In the genomic region with DNA sequence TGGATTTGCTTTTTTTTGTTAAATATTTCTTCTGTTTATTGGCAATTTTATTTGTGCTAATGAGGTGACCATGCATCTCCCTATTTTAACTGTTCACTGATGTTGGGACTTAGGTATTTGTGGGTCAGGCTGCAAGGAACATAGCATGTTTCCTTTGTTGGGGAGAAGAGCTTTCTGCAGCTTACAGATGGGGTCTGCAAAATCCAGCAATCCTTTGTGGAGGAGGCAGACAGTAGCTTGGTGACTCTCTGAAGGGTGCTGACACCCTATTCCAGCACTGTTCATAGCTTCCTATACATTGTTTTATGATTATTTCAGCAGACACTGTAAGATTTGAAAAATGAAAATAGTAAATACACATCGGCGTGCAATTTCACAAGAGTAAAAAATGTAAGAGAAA, we compare ENCODE assay signal across 21 cellular contexts.
"Had no signal": no experiment of that assay in that cellular context is flagged by ENCODE, and none has a peak within 500 bp of the region (broad histone marks: within the 10 kb centered on the region; RNA-seq: fewer than 3 reads in every experiment).

No MANE protein-coding gene starts in this region.

- H3K27me3 Mint-ChIP-seq: stimulated activated memory B cell treated with anti-CD40 and anti-IgM and Interleukin-4, amounts not matched to agents 10 μg/mL and 1 μg/mL and 100 μg/mL, for 72 hours; stimulated activated naive CD8-positive, alpha-beta T cell treated with anti-CD3 and anti-CD28 coated beads, Interleukin-15, Interleukin-2, amounts not matched to agents 100 ng/mL and 50 ng/mL, for 24 hours had no signal

- H3K79me2 ChIP-seq: hepatocyte had no signal

- ATAC-seq: natural killer cell; psoas muscle; sciatic nerve; stimulated activated memory B cell treated with anti-CD40 and anti-IgM and Interleukin-4, amounts not matched to agents 10 μg/mL and 1 μg/mL and 100 μg/mL, for 72 hours; upper lobe of right lung had no signal

- H3K9me3 ChIP-seq: colonic mucosa, neutrophil, psoas muscle, spleen, tibial artery, upper lobe of right lung, vagina had no signal

- H3K27ac Mint-ChIP-seq: mesothelial cell of epicardium; natural killer cell; stimulated activated memory B cell treated with anti-CD40 and anti-IgM and Interleukin-4, amounts not matched to agents 10 μg/mL and 1 μg/mL and 100 μg/mL, for 72 hours; stimulated activated naive CD8-positive, alpha-beta T cell treated with anti-CD3 and anti-CD28 coated beads, Interleukin-15, Interleukin-2, amounts not matched to agents 100 ng/mL and 50 ng/mL, for 24 hours had no signal

- H3K4me3 Mint-ChIP-seq: mesothelial cell of epicardium; natural killer cell; stimulated activated memory B cell treated with anti-CD40 and anti-IgM and Interleukin-4, amounts not matched to agents 10 μg/mL and 1 μg/mL and 100 μg/mL, for 72 hours; stimulated activated naive CD8-positive, alpha-beta T cell treated with anti-CD3 and anti-CD28 coated beads, Interleukin-15, Interleukin-2, amounts not matched to agents 100 ng/mL and 50 ng/mL, for 24 hours had no signal

- H3K36me3 Mint-ChIP-seq: mesothelial cell of epicardium; natural killer cell; stimulated activated memory B cell treated with anti-CD40 and anti-IgM and Interleukin-4, amounts not matched to agents 10 μg/mL and 1 μg/mL and 100 μg/mL, for 72 hours had no signal

- H3K9me3 Mint-ChIP-seq: mesothelial cell of epicardium; stimulated activated memory B cell treated with anti-CD40 and anti-IgM and Interleukin-4, amounts not matched to agents 10 μg/mL and 1 μg/mL and 100 μg/mL, for 72 hours; stimulated activated naive CD8-positive, alpha-beta T cell treated with anti-CD3 and anti-CD28 coated beads, Interleukin-15, Interleukin-2, amounts not matched to agents 100 ng/mL and 50 ng/mL, for 24 hours had no signal

- H3K4me3 ChIP-seq: colonic mucosa, hepatocyte, psoas muscle, spleen, tibial artery, upper lobe of right lung, vagina had no signal

- H2AFZ ChIP-seq: hepatocyte had no signal

- H3K36me3 ChIP-seq: colonic mucosa, neutrophil, spleen, tibial artery, upper lobe of right lung, vagina had no signal

- H3K27me3 ChIP-seq: colonic mucosa, hepatocyte, neutrophil, spleen, tibial artery, upper lobe of right lung, vagina had no signal

- H3K27ac ChIP-seq: colonic mucosa, hepatocyte, neutrophil, psoas muscle, spleen, tibial artery, upper lobe of right lung, vagina had no signal

- H3K4me1 ChIP-seq: colonic mucosa, psoas muscle, spleen, tibial artery, upper lobe of right lung, vagina had no signal

- H3K4me1 Mint-ChIP-seq: natural killer cell; stimulated activated memory B cell treated with anti-CD40 and anti-IgM and Interleukin-4, amounts not matched to agents 10 μg/mL and 1 μg/mL and 100 μg/mL, for 72 hours had no signal

- DNase-seq: colonic mucosa; effector CD4-positive, alpha-beta T cell; foreskin melanocyte; head of caudate nucleus; kidney glomerular epithelial cell; natural killer cell; psoas muscle; retina; spleen; stimulated activated CD4-positive, alpha-beta T cell treated with anti-CD3 and anti-CD28 coated beads, Interleukin-15, amount 100 ng/mL, for 24 hours; stimulated activated CD4-positive, alpha-beta T cell treated with anti-CD3 and anti-CD28 coated beads, Interleukin-1b, Interleukin-23, amount 100 ng/mL, for 48 hours; stimulated activated CD4-positive, alpha-beta T cell treated with anti-CD3 and anti-CD28 coated beads, Interleukin-4, amount 100 ng/mL, for 24 hours; tibial artery; upper lobe of right lung had no signal

- H3K4me2 ChIP-seq: hepatocyte had no signal
